In genomic region chr12:15538881-15539280, GRCh38 we compare ENCODE assay signal across 1 cellular context.
TF ChIP-seq lines count a peak whose summit lies in the region.

No MANE protein-coding gene starts in this region.

TF ChIP-seq in SK-N-SH, 30 proteins besides CTCF, POLR2A, EP300 and RAD21 (continued from another document):
- TF ChIP-seq REST (IDR thresholded peaks at IDR 0.05; ENCODE audit: low read depth, low read length), result no peak
- TF ChIP-seq NFIC (IDR thresholded peaks at IDR 0.05; ENCODE audit: borderline replicate concordance), result no peak
- no peak for TF ChIP-seq FOXJ3 (CRISPR knock-in tag; IDR thresholded peaks at IDR 0.05)
- no peak for TF ChIP-seq TEAD4 (IDR thresholded peaks at IDR 0.05; ENCODE audit: borderline replicate concordance, insufficient read depth)
- TF ChIP-seq FOSL2 (IDR thresholded peaks at IDR 0.05; ENCODE audit: borderline replicate concordance, low read depth), result no peak
- TF ChIP-seq MEF2A (IDR thresholded peaks at IDR 0.05; ENCODE audit: borderline replicate concordance, low read depth), result no peak
- TF ChIP-seq TAF1 (IDR thresholded peaks at IDR 0.05; ENCODE audit: borderline replicate concordance, low read depth, low read length), result no peak
- TF ChIP-seq PBX3 (IDR thresholded peaks at IDR 0.05), result no peak
- no peak for TF ChIP-seq TCF12 (IDR thresholded peaks at IDR 0.05)
